In genomic region chr22:31102441-31103081, GRCh38 we compare ENCODE assay signal across 1 cellular context.
A peak's percentile ranks its signal among the peaks of the same experiment; 100 is the strongest.
TF ChIP-seq lines count a peak whose summit lies in the region.

No MANE protein-coding gene starts in this region.

TF ChIP-seq in HepG2, 621 proteins besides CTCF, POLR2A, EP300 and RAD21 (continues in another document):
- no peak for TF ChIP-seq SMAD9 (CRISPR knock-in tag; IDR thresholded peaks at IDR 0.05)
- TF ChIP-seq FOXC1 (CRISPR knock-in tag; IDR thresholded peaks at IDR 0.05; ENCODE audit: borderline replicate concordance): no peak
- TF ChIP-seq NPAS2 (CRISPR knock-in tag; IDR thresholded peaks at IDR 0.05; ENCODE audit: borderline replicate concordance): no peak
- TF ChIP-seq HES4 (CRISPR knock-in tag; IDR thresholded peaks at IDR 0.05; ENCODE audit: borderline replicate concordance): no peak
- TF ChIP-seq NFKBIZ (CRISPR knock-in tag; IDR thresholded peaks at IDR 0.05): no peak
- no peak for TF ChIP-seq ZNF839 (CRISPR knock-in tag; IDR thresholded peaks at IDR 0.05; ENCODE audit: borderline replicate concordance)
- TF ChIP-seq ZNF234 (CRISPR knock-in tag; conservative IDR thresholded peaks at IDR 0.05): no peak
- TF ChIP-seq TFDP2 (CRISPR knock-in tag; IDR thresholded peaks at IDR 0.05): no peak
- peak; percentile 99 for TF ChIP-seq NFATC3 (CRISPR knock-in tag; IDR thresholded peaks at IDR 0.05)
- TF ChIP-seq SKI (IDR thresholded peaks at IDR 0.05; ENCODE audit: partially characterized antibody): peak; percentile 24
- TF ChIP-seq ZSCAN29 (CRISPR knock-in tag; conservative IDR thresholded peaks at IDR 0.05): no peak
- TF ChIP-seq TCF12 (IDR thresholded peaks at IDR 0.05): no peak
- no peak for TF ChIP-seq TCF12 (CRISPR knock-in tag; IDR thresholded peaks at IDR 0.05)
- TF ChIP-seq SNRNP70 (IDR thresholded peaks at IDR 0.05; ENCODE audit: low read depth, low read length): no peak
- TF ChIP-seq PHF8 (CRISPR knock-in tag; IDR thresholded peaks at IDR 0.05): no peak
- TF ChIP-seq, protein P1, sequence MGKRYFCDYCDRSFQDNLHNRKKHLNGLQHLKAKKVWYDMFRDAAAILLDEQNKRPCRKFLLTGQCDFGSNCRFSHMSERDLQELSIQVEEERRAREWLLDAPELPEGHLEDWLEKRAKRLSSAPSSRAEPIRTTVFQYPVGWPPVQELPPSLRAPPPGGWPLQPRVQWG (CRISPR knock-in tag; IDR thresholded peaks at IDR 0.05; ENCODE audit: borderline replicate concordance, low read depth): no peak
- TF ChIP-seq ZNF598 (CRISPR knock-in tag; IDR thresholded peaks at IDR 0.05; ENCODE audit: borderline replicate concordance): 0 out of 2 replicates have a peak, but pooled peaks have one; percentile 39
- TF ChIP-seq ZNF430 (CRISPR knock-in tag; IDR thresholded peaks at IDR 0.05): no peak
- no peak for TF ChIP-seq KAT8 (CRISPR knock-in tag; IDR thresholded peaks at IDR 0.05)
- TF ChIP-seq EED (CRISPR knock-in tag; IDR thresholded peaks at IDR 0.05): 0 out of 2 replicates have a peak, but pooled peaks have one; percentile 50
- no peak for TF ChIP-seq KLF9 (CRISPR knock-in tag; IDR thresholded peaks at IDR 0.05; ENCODE audit: low read depth)
- TF ChIP-seq TARDBP (CRISPR knock-in tag; IDR thresholded peaks at IDR 0.05): no peak
- TF ChIP-seq XRCC5 (optimal IDR thresholded peaks at IDR 0.05; ENCODE audit: low read length): peak; percentile 85
- no peak for TF ChIP-seq ZNF713 (CRISPR knock-in tag; IDR thresholded peaks at IDR 0.05)
- TF ChIP-seq RBFOX2 (IDR thresholded peaks at IDR 0.05; ENCODE audit: low read depth, low read length): no peak
- TF ChIP-seq ZNF451 (CRISPR knock-in tag; IDR thresholded peaks at IDR 0.05): no peak
- no peak for TF ChIP-seq PAWR (CRISPR knock-in tag; IDR thresholded peaks at IDR 0.05; ENCODE audit: borderline replicate concordance)
- no peak for TF ChIP-seq PRMT3 (CRISPR knock-in tag; IDR thresholded peaks at IDR 0.05; ENCODE audit: borderline replicate concordance, low read depth)
- no peak for TF ChIP-seq CBFB (CRISPR knock-in tag; IDR thresholded peaks at IDR 0.05)
- peak; percentile 62; the same call in 1 of the 2 replicates for TF ChIP-seq HDAC1 (CRISPR knock-in tag; IDR thresholded peaks at IDR 0.05)
- TF ChIP-seq PLRG1 (conservative IDR thresholded peaks at IDR 0.05): no peak
- no peak for TF ChIP-seq NR2F1 (CRISPR knock-in tag; IDR thresholded peaks at IDR 0.05)
- peak; percentile 70; the same call in 1 of the 2 replicates for TF ChIP-seq PATZ1 (CRISPR knock-in tag; IDR thresholded peaks at IDR 0.05)
- TF ChIP-seq STAT5B (CRISPR knock-in tag; IDR thresholded peaks at IDR 0.05): no peak
- TF ChIP-seq POGZ (CRISPR knock-in tag; IDR thresholded peaks at IDR 0.05): peak; percentile 25; the same call in 1 of the 2 replicates
- TF ChIP-seq SAFB2 (CRISPR knock-in tag; IDR thresholded peaks at IDR 0.05; ENCODE audit: borderline replicate concordance, low read depth): no peak
- peak; percentile 34; the same call in 1 of the 2 replicates for TF ChIP-seq IRF2 (CRISPR knock-in tag; IDR thresholded peaks at IDR 0.05)
- TF ChIP-seq, protein P2, sequence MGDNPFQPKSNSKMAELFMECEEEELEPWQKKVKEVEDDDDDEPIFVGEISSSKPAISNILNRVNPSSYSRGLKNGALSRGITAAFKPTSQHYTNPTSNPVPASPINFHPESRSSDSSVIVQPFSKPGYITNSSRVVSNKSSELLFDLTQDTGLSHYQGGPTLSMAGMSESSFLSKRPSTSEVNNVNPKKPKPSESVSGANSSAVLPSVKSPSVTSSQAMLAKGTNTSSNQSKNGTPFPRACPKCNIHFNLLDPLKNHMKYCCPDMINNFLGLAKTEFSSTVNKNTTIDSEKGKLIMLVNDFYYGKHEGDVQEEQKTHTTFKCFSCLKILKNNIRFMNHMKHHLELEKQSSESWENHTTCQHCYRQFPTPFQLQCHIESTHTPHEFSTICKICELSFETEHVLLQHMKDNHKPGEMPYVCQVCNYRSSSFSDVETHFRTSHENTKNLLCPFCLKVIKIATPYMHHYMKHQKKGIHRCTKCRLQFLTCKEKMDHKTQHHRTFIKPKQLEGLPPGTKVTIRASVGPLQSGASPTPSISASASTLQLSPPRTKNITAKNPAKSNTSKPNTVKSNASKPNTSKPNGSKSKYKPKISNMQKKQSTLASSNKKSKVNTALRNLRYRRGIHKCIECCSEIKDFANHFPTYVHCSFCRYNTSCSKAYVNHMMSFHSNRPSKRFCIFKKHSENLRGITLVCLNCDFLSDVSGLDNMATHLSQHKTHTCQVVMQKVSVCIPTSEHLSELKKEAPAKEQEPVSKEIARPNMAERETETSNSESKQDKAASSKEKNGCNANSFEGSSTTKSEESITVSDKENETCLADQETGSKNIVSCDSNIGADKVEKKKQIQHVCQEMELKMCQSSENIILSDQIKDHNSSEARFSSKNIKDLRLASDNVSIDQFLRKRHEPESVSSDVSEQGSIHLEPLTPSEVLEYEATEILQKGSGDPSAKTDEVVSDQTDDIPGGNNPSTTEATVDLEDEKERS (CRISPR knock-in tag; IDR thresholded peaks at IDR 0.05): no peak
- no peak for TF ChIP-seq RORA (CRISPR knock-in tag; IDR thresholded peaks at IDR 0.05)
- TF ChIP-seq ZNF597 (CRISPR knock-in tag; IDR thresholded peaks at IDR 0.05): no peak
- TF ChIP-seq, protein P3, sequence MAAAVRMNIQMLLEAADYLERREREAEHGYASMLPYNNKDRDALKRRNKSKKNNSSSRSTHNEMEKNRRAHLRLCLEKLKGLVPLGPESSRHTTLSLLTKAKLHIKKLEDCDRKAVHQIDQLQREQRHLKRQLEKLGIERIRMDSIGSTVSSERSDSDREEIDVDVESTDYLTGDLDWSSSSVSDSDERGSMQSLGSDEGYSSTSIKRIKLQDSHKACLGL (CRISPR knock-in tag; IDR thresholded peaks at IDR 0.05): no peak
- TF ChIP-seq, protein P4, sequence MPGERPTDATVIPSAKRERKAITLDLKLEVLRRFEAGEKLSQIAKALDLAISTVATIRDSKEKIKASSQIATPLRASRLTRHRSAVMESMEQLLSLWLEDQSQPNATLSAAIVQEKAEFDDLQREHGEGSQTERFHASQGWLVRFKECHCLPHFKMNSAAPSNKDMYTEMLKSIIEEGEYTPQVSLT (CRISPR knock-in tag; IDR thresholded peaks at IDR 0.05; ENCODE audit: borderline replicate concordance, low read depth): no peak
- no peak for TF ChIP-seq ZNF589 (CRISPR knock-in tag; conservative IDR thresholded peaks at IDR 0.05)
- TF ChIP-seq ZNF678 (CRISPR knock-in tag; IDR thresholded peaks at IDR 0.05): no peak
- no peak for TF ChIP-seq TIGD3 (CRISPR knock-in tag; IDR thresholded peaks at IDR 0.05; ENCODE audit: borderline replicate concordance)
- no peak for TF ChIP-seq ZNF354B (CRISPR knock-in tag; IDR thresholded peaks at IDR 0.05)
- TF ChIP-seq ZNF549 (CRISPR knock-in tag; IDR thresholded peaks at IDR 0.05): no peak
- TF ChIP-seq PCBP1 (IDR thresholded peaks at IDR 0.05; ENCODE audit: borderline replicate concordance, low read depth, low read length): no peak
- TF ChIP-seq ZNF891 (CRISPR knock-in tag; IDR thresholded peaks at IDR 0.05): no peak
- TF ChIP-seq SIX1 (CRISPR knock-in tag; IDR thresholded peaks at IDR 0.05; ENCODE audit: borderline replicate concordance): no peak
- TF ChIP-seq ZSCAN9 (CRISPR knock-in tag; IDR thresholded peaks at IDR 0.05; ENCODE audit: borderline replicate concordance): 0 out of 2 replicates have a peak, but pooled peaks have one; percentile 54
- no peak for TF ChIP-seq THAP11 (CRISPR knock-in tag; IDR thresholded peaks at IDR 0.05)
- TF ChIP-seq MTA1 (CRISPR knock-in tag; IDR thresholded peaks at IDR 0.05; ENCODE audit: borderline replicate concordance): peak; percentile 49; the same call in 1 of the 2 replicates
- no peak for TF ChIP-seq NFYC (CRISPR knock-in tag; IDR thresholded peaks at IDR 0.05)
- no peak for TF ChIP-seq REPIN1 (CRISPR knock-in tag; IDR thresholded peaks at IDR 0.05; ENCODE audit: borderline replicate concordance, low read depth)
- TF ChIP-seq SRF (IDR thresholded peaks at IDR 0.05; ENCODE audit: low read depth, low read length): 0 out of 2 replicates have a peak, but pooled peaks have one; percentile 53
- TF ChIP-seq TGIF2 (CRISPR knock-in tag; IDR thresholded peaks at IDR 0.05): no peak
- TF ChIP-seq, protein P5, sequence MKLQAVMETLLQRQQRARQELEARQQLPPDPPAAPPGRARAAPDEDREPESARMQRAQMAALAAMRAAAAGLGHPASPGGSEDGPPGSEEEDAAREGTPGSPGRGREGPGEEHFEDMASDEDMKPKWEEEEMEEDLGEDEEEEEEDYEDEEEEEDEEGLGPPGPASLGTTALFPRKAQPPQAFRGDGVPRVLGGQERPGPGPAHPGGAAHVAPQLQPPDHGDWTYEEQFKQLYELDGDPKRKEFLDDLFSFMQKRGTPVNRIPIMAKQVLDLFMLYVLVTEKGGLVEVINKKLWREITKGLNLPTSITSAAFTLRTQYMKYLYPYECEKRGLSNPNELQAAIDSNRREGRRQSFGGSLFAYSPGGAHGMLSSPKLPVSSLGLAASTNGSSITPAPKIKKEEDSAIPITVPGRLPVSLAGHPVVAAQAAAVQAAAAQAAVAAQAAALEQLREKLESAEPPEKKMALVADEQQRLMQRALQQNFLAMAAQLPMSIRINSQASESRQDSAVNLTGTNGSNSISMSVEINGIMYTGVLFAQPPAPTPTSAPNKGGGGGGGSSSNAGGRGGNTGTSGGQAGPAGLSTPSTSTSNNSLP (IDR thresholded peaks at IDR 0.05; ENCODE audit: low read depth, low read length): no peak
- TF ChIP-seq PITX1 (CRISPR knock-in tag; IDR thresholded peaks at IDR 0.05): peak; percentile 62; the same call in 1 of the 2 replicates
- TF ChIP-seq ZNF580 (CRISPR knock-in tag; IDR thresholded peaks at IDR 0.05; ENCODE audit: borderline replicate concordance, low read depth): no peak
- TF ChIP-seq, protein P6, sequence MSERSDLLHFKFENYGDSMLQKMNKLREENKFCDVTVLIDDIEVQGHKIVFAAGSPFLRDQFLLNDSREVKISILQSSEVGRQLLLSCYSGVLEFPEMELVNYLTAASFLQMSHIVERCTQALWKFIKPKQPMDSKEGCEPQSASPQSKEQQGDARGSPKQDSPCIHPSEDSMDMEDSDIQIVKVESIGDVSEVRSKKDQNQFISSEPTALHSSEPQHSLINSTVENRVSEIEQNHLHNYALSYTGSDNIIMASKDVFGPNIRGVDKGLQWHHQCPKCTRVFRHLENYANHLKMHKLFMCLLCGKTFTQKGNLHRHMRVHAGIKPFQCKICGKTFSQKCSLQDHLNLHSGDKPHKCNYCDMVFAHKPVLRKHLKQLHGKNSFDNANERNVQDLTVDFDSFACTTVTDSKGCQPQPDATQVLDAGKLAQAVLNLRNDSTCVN (CRISPR knock-in tag; IDR thresholded peaks at IDR 0.05; ENCODE audit: borderline replicate concordance): no peak; the same call in 1 of the 2 replicates
- TF ChIP-seq ZNF292 (CRISPR knock-in tag; IDR thresholded peaks at IDR 0.05; ENCODE audit: borderline replicate concordance, low read depth): no peak
- no peak for TF ChIP-seq ZNF101 (CRISPR knock-in tag; IDR thresholded peaks at IDR 0.05; ENCODE audit: borderline replicate concordance, low read depth)
